Comparison of ENCODE assay signal across 2 cellular contexts in the genomic region with DNA sequence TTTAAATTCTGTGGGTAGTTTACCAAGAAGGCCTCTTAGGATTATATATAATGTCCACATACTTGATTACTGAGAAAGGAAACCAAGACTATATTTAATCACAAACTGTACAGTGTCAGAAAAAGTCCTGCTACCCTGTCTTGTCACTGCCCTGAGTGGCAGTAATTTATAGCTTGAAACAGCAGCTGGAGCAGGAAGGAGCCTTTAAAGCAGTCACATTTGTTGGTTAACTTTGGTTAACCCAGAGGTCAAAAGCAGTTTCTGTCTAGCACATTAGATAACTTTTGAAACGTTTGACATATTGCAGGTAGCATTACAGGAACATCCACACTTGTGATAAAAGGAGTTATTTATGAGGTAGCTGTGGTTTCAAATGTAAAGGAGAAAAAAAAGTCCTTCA.
TF ChIP-seq lines count a peak whose summit lies in the region.

No MANE protein-coding gene starts in this region.

TF ChIP-seq in SK-N-SH treated with all-trans-retinoic acid at 6 μM for 48 hours, 23 proteins besides CTCF, POLR2A, EP300 and RAD21:
- peak; percentile 53; the same call in 1 of the 2 replicates for TF ChIP-seq ZC3H10 (CRISPR knock-in tag; IDR thresholded peaks at IDR 0.05)
- no peak for TF ChIP-seq GLIS3 (CRISPR knock-in tag; IDR thresholded peaks at IDR 0.05)
- TF ChIP-seq, protein P1, sequence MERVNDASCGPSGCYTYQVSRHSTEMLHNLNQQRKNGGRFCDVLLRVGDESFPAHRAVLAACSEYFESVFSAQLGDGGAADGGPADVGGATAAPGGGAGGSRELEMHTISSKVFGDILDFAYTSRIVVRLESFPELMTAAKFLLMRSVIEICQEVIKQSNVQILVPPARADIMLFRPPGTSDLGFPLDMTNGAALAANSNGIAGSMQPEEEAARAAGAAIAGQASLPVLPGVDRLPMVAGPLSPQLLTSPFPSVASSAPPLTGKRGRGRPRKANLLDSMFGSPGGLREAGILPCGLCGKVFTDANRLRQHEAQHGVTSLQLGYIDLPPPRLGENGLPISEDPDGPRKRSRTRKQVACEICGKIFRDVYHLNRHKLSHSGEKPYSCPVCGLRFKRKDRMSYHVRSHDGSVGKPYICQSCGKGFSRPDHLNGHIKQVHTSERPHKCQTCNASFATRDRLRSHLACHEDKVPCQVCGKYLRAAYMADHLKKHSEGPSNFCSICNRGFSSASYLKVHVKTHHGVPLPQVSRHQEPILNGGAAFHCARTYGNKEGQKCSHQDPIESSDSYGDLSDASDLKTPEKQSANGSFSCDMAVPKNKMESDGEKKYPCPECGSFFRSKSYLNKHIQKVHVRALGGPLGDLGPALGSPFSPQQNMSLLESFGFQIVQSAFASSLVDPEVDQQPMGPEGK (CRISPR knock-in tag; IDR thresholded peaks at IDR 0.05; ENCODE audit: borderline replicate concordance), result peak; percentile 27; the same call in 1 of the 2 replicates
- no peak for TF ChIP-seq ZNF70 (CRISPR knock-in tag; IDR thresholded peaks at IDR 0.05)
- peak; percentile 79 for TF ChIP-seq ISL1 (CRISPR knock-in tag; IDR thresholded peaks at IDR 0.05)
- TF ChIP-seq, protein P2, sequence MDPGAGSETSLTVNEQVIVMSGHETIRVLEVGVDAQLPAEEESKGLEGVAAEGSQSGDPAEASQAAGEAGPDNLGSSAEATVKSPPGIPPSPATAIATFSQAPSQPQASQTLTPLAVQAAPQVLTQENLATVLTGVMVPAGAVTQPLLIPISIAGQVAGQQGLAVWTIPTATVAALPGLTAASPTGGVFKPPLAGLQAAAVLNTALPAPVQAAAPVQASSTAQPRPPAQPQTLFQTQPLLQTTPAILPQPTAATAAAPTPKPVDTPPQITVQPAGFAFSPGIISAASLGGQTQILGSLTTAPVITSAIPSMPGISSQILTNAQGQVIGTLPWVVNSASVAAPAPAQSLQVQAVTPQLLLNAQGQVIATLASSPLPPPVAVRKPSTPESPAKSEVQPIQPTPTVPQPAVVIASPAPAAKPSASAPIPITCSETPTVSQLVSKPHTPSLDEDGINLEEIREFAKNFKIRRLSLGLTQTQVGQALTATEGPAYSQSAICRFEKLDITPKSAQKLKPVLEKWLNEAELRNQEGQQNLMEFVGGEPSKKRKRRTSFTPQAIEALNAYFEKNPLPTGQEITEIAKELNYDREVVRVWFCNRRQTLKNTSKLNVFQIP (CRISPR knock-in tag; IDR thresholded peaks at IDR 0.05; ENCODE audit: borderline replicate concordance, low read depth), result no peak
- TF ChIP-seq BACH2 (CRISPR knock-in tag; IDR thresholded peaks at IDR 0.05; ENCODE audit: borderline replicate concordance), result no peak
- no peak for TF ChIP-seq SNAI2 (CRISPR knock-in tag; IDR thresholded peaks at IDR 0.05)
- no peak for TF ChIP-seq ARNTL (CRISPR knock-in tag; IDR thresholded peaks at IDR 0.05; ENCODE audit: borderline replicate concordance, low read depth)
- 0 out of 2 replicates have a peak, but pooled peaks have one; percentile 37 for TF ChIP-seq TOX (CRISPR knock-in tag; IDR thresholded peaks at IDR 0.05; ENCODE audit: borderline replicate concordance)

TF ChIP-seq in SK-N-SH, 30 proteins besides CTCF, POLR2A, EP300 and RAD21 (continued from another document):
- TF ChIP-seq, protein P3, sequence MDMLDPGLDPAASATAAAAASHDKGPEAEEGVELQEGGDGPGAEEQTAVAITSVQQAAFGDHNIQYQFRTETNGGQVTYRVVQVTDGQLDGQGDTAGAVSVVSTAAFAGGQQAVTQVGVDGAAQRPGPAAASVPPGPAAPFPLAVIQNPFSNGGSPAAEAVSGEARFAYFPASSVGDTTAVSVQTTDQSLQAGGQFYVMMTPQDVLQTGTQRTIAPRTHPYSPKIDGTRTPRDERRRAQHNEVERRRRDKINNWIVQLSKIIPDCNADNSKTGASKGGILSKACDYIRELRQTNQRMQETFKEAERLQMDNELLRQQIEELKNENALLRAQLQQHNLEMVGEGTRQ (IDR thresholded peaks at IDR 0.05; ENCODE audit: borderline replicate concordance, low read depth, low read length), result no peak
- TF ChIP-seq NFIC (IDR thresholded peaks at IDR 0.05; ENCODE audit: borderline replicate concordance), result no peak
- no peak for TF ChIP-seq TAF1 (IDR thresholded peaks at IDR 0.05; ENCODE audit: borderline replicate concordance, low read depth, low read length)
- no peak for TF ChIP-seq JUND (IDR thresholded peaks at IDR 0.05)
- TF ChIP-seq, protein P4, sequence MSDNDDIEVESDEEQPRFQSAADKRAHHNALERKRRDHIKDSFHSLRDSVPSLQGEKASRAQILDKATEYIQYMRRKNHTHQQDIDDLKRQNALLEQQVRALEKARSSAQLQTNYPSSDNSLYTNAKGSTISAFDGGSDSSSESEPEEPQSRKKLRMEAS (IDR thresholded peaks at IDR 0.05; ENCODE audit: low read depth), result no peak
- TF ChIP-seq NRF1 (IDR thresholded peaks at IDR 0.05; ENCODE audit: low read depth, low read length), result no peak
- TF ChIP-seq MEF2A (IDR thresholded peaks at IDR 0.05; ENCODE audit: borderline replicate concordance, low read depth), result no peak
- TF ChIP-seq RXRA (IDR thresholded peaks at IDR 0.05; ENCODE audit: borderline replicate concordance, low read depth), result no peak
